Comparison of ENCODE assay signal across 2 cellular contexts in the genomic region with DNA sequence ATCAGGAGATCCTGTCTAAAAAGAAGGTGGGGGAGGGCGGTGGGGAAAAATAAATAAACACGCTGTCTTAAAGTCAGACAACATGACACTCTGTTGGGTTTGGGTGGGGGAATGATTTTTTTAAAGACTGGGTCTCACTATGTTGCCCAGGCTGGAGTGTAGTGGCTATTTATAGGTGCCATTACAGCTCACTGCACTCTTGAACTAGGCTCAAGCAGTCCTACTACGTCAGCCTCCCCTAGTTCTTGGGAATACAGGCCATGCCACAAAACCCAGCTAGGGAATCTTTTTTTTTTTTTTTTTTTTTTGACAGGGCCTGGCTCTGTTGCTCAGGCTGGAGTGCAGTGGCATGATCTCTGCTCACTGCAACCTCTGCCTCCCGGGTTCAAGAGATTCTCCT.
TF ChIP-seq lines count a peak whose summit lies in the region.

No MANE protein-coding gene starts in this region.

TF ChIP-seq in IMR-90, 13 proteins besides CTCF, POLR2A, EP300 and RAD21:
- no peak for TF ChIP-seq MAFK (IDR thresholded peaks at IDR 0.05; ENCODE audit: low read depth, low read length)
- no peak for TF ChIP-seq ELK1 (IDR thresholded peaks at IDR 0.05; ENCODE audit: borderline replicate concordance, low read depth, low read length)
- TF ChIP-seq RFX5 (IDR thresholded peaks at IDR 0.05; ENCODE audit: low read depth, low read length), result no peak
- TF ChIP-seq BHLHE40 (IDR thresholded peaks at IDR 0.05; ENCODE audit: low read depth, low read length), result no peak
- TF ChIP-seq RCOR1 (IDR thresholded peaks at IDR 0.05; ENCODE audit: insufficient replicate concordance, low read length), result no peak
- TF ChIP-seq, protein P1, sequence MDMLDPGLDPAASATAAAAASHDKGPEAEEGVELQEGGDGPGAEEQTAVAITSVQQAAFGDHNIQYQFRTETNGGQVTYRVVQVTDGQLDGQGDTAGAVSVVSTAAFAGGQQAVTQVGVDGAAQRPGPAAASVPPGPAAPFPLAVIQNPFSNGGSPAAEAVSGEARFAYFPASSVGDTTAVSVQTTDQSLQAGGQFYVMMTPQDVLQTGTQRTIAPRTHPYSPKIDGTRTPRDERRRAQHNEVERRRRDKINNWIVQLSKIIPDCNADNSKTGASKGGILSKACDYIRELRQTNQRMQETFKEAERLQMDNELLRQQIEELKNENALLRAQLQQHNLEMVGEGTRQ (IDR thresholded peaks at IDR 0.05; ENCODE audit: low read depth, low read length), result no peak
- no peak for TF ChIP-seq FOS (IDR thresholded peaks at IDR 0.05; ENCODE audit: low read depth, low read length)
- TF ChIP-seq SMC3 (IDR thresholded peaks at IDR 0.05; ENCODE audit: low read depth, low read length), result no peak
- no peak for TF ChIP-seq CHD1 (IDR thresholded peaks at IDR 0.05; ENCODE audit: low read depth, low read length)
- no peak for TF ChIP-seq MXI1 (IDR thresholded peaks at IDR 0.05; ENCODE audit: borderline replicate concordance, low read depth, low read length)
- TF ChIP-seq MAZ (IDR thresholded peaks at IDR 0.05; ENCODE audit: borderline replicate concordance, low read depth, low read length), result no peak
- TF ChIP-seq NFE2L2 (IDR thresholded peaks at IDR 0.05; ENCODE audit: low read depth, low read length), result no peak
- no peak for TF ChIP-seq CEBPB (IDR thresholded peaks at IDR 0.05; ENCODE audit: low read depth, low read length)

TF ChIP-seq in K562, 482 proteins besides CTCF, POLR2A, EP300 and RAD21:
- TF ChIP-seq MEF2A (IDR thresholded peaks at IDR 0.05; ENCODE audit: control insufficient read depth, low read depth, low read length) (peak; percentile 65; the same call in 1 of the 2 replicates), ZNF121 (CRISPR knock-in tag; conservative IDR thresholded peaks at IDR 0.05) (peak; percentile 67; the same call in 1 of the 2 replicates), NONO (IDR thresholded peaks at IDR 0.05; ENCODE audit: low read depth in 2 of 2, low read length in 1 of 2) (no peak), ZKSCAN1 (IDR thresholded peaks at IDR 0.05; ENCODE audit: low read depth, low read length) (0 out of 2 replicates have a peak, but pooled peaks have one; percentile 52), ZNF384 (IDR thresholded peaks at IDR 0.05; ENCODE audit: low read depth, low read length) (peak; percentile 22; the same call in 1 of the 2 replicates)
